In genomic region chr11:28566643-28567042, GRCh38 we compare ENCODE assay signal across 8 cellular contexts.
DNase-seq lines count a peak whose midpoint lies in the region; ATAC-seq, FAIRE-seq and TF ChIP-seq lines count a peak whose summit lies in the region.

No MANE protein-coding gene starts in this region.

- ATAC-seq in right cardiac atrium (peak; percentile 100), HG02840 (IDR thresholded peaks at IDR 0.05; ENCODE audit: low FRiP score, unreplicated experiment) (no peak), GM18909 (IDR thresholded peaks at IDR 0.05; ENCODE audit: poor library complexity, unreplicated experiment) (no peak)

- H3K27me3 ChIP-seq in astrocyte (ENCODE audit: insufficient read depth, low read length) (no peaks in the 10 kb centered on the region), right cardiac atrium (ENCODE audit: control insufficient read depth, insufficient read depth) (no peaks in the 10 kb centered on the region)

- H3K27me3 Mint-ChIP-seq in HFFc6 (ENCODE audit: insufficient read depth) (no peaks in the 10 kb centered on the region), astrocyte (ENCODE audit: low read depth, unreplicated experiment) (peaks cover 2% of the 10 kb centered on the region)

- intact Hi-C loops in right cardiac atrium (cut with DNase I) = no loop called here

- H3K9me3 Mint-ChIP-seq in HFFc6 = no peaks in the 10 kb centered on the region
- H3K9me3 Mint-ChIP-seq in astrocyte (ENCODE audit: unreplicated experiment) = no peaks in the 10 kb centered on the region

- H3K36me3 Mint-ChIP-seq in HFFc6 (ENCODE audit: low read depth) (no peaks in the 10 kb centered on the region), astrocyte (ENCODE audit: low read depth, unreplicated experiment) (no peaks in the 10 kb centered on the region)

- peaks cover 39% of the 10 kb centered on the region for H3K4me1 Mint-ChIP-seq in HFFc6 (ENCODE audit: low read depth)
- no peaks in the 10 kb centered on the region for H3K4me1 Mint-ChIP-seq in astrocyte (ENCODE audit: low read depth, unreplicated experiment)

- DNase-seq in HFFc6 = peak; percentile 95
- DNase-seq in astrocyte (ENCODE audit: low read depth) = peak; percentile 98
- DNase-seq in right cardiac atrium = peak; percentile 86 to 89 (median 88)
- DNase-seq in renal cortical epithelial cell (ENCODE audit: low read depth) = peak; percentile 88
- no peak for DNase-seq in DMS79 (lab: John Stamatoyannopoulos, UW)
- DNase-seq in activated T-cell treated with anti-CD3 and anti-CD28 coated beads, Interleukin-2, amount 50 U/mL, for 48 hours = no peak

- H4K20me1 ChIP-seq in astrocyte (ENCODE audit: insufficient read depth, low read length) = no peaks in the 10 kb centered on the region

- no peaks in the 10 kb centered on the region for H3K79me2 ChIP-seq in astrocyte (ENCODE audit: insufficient read depth, low read length)

- H3K4me2 ChIP-seq in astrocyte (ENCODE audit: low read length) = peak overlapping the region; percentile 81

- H3K4me1 ChIP-seq in astrocyte (ENCODE audit: insufficient read depth, low read length) (peaks cover 9% of the 10 kb centered on the region), right cardiac atrium (ENCODE audit: control insufficient read depth, insufficient read depth, low read length) (no peaks in the 10 kb centered on the region)

- H3K36me3 ChIP-seq in astrocyte (ENCODE audit: insufficient read depth, low read length) = no peaks in the 10 kb centered on the region

- peak; percentile 99 for FAIRE-seq in astrocyte (lab: Jason Lieb, UNC)

- H3K9ac ChIP-seq in astrocyte (ENCODE audit: low read length) = peak overlapping the region; percentile 60

- TF ChIP-seq CTCF in HFFc6 (IDR thresholded peaks at IDR 0.05) (no peak), astrocyte (IDR thresholded peaks at IDR 0.05; ENCODE audit: insufficient read depth, low read depth, low read length) (no peak)

- under 1% methylated on average over 13 of the region's 13 CpGs for WGBS in right cardiac atrium

- H3K4me3 Mint-ChIP-seq in HFFc6 = peak overlapping the region; percentile 84
- H3K4me3 Mint-ChIP-seq in astrocyte (ENCODE audit: unreplicated experiment) = no peak overlapping the region

- H2AFZ ChIP-seq in astrocyte (ENCODE audit: low read depth, low read length) = peak overlapping the region; percentile 74

- H3K4me3 ChIP-seq in astrocyte (ENCODE audit: insufficient read depth, low read depth, low read length) = peak overlapping the region; percentile 34
- peak overlapping the region; percentile 29 for H3K4me3 ChIP-seq in right cardiac atrium (ENCODE audit: low read length)

- H3K9me3 ChIP-seq in astrocyte (ENCODE audit: insufficient read depth, low read depth, low read length) (no peaks in the 10 kb centered on the region), right cardiac atrium (ENCODE audit: control insufficient read depth, low read length) (no peaks in the 10 kb centered on the region)

- H3K27ac ChIP-seq in astrocyte (ENCODE audit: low read depth, low read length) (peak overlapping the region; percentile 82), right cardiac atrium (ENCODE audit: low read length) (peak overlapping the region; percentile 66)

- H3K27ac Mint-ChIP-seq in HFFc6 (peak overlapping the region; percentile 99), astrocyte (ENCODE audit: unreplicated experiment) (no peak overlapping the region)

Comparison
In these comparisons a context has a peak if more than half of its experiments do, and no peak if none do; other contexts are left out.
1. DNase-seq: peak in HFFc6 (single experiment), astrocyte (single experiment), right cardiac atrium (3 of 3) and renal cortical epithelial cell (single experiment); none in DMS79 (single experiment) and activated T-cell treated with anti-CD3 and anti-CD28 coated beads, Interleukin-2, amount 50 U/mL, for 48 hours (0 of 2).
2. ATAC-seq: peak in right cardiac atrium (2 of 2); none in HG02840 (single experiment) and GM18909 (single experiment).